24 cellular contexts compared by ENCODE assay signal in genomic region chr9:33434317-33435105, GRCh38. TPM values are rescaled to one million over a fixed set of nuclear protein-coding genes. Genes with fewer than 3 reads are reported as not detected.
DNase-seq lines count a peak whose midpoint lies in the region; ATAC-seq, FAIRE-seq and TF ChIP-seq lines count a peak whose summit lies in the region.
"Had no signal": no experiment of that assay in that cellular context is flagged by ENCODE, and none has a peak within 500 bp of the region (broad histone marks: within the 10 kb centered on the region; RNA-seq: fewer than 3 reads in every experiment).

No MANE protein-coding gene starts in this region.

- no peak for DNase-seq in Caco-2
- peak in 2 of 3 donors; percentile 76 to 77 for DNase-seq in Peyer's patch
- peak; percentile 42 for DNase-seq in left kidney (ENCODE audit: low read depth, low spot score)
- DNase-seq in small intestine = peak; percentile 93
- no peak for DNase-seq in CD8-positive, alpha-beta T cell
- no peak for DNase-seq in germinal center (ENCODE audit: low spot score)
- DNase-seq: Calu3; CD4-positive, alpha-beta T cell; DMS153; HCEC 1CT; NCI-H1694; NCI-H2081 treated with DMSO at 0.1 percent for 48 hours; NCI-H2171 treated with DMSO at 0.1 percent for 48 hours; NCI-H524 treated with DMSO at 0.1 percent for 48 hours; NCI-H82; PC-3; RPMI8226; SHP77 had no signal

- no peak overlapping the region for H3K4me3 Mint-ChIP-seq in Caco-2 (ENCODE audit: unreplicated experiment)
- H3K4me3 Mint-ChIP-seq in CD8-positive, alpha-beta T cell = no peak overlapping the region
- H3K4me3 Mint-ChIP-seq: CD4-positive, alpha-beta T cell; GM23338 had no signal

- H3K27me3 ChIP-seq in Caco-2 (replicated peaks; ENCODE audit: control insufficient read depth, insufficient read depth, low read length) = no peaks in the 10 kb centered on the region
- H3K27me3 ChIP-seq in Peyer's patch = no peaks in the 10 kb centered on the region
- H3K27me3 ChIP-seq in small intestine (ENCODE audit: control insufficient read depth in 2 of 2, insufficient read depth in 2 of 2, low read length in 2 of 2) = no peaks in the 10 kb centered on the region
- no peaks in the 10 kb centered on the region for H3K27me3 ChIP-seq in CD8-positive, alpha-beta T cell (ENCODE audit: insufficient read depth, low read length)
- H3K27me3 ChIP-seq: BLaER1 had no signal

- ATAC-seq in CD8-positive, alpha-beta T cell = no peak
- no peak for ATAC-seq in HG02970 (IDR thresholded peaks at IDR 0.05; ENCODE audit: low FRiP score, unreplicated experiment)
- ATAC-seq: GM23338, PC-3 had no signal

- H3K4me1 Mint-ChIP-seq in Caco-2 (ENCODE audit: low read depth, unreplicated experiment) = peaks cover 43% of the 10 kb centered on the region
- H3K4me1 Mint-ChIP-seq in CD8-positive, alpha-beta T cell (ENCODE audit: low read depth) = peaks cover 3% of the 10 kb centered on the region

- intact Hi-C loops in Caco-2 (cut with micrococcal nuclease; ENCODE audit: unreplicated experiment) = no loop called here
- intact Hi-C loops in CD8-positive, alpha-beta T cell (cut with DNase I, micrococcal nuclease) = no loop called here

- H3K4me1 ChIP-seq in Caco-2 = peaks cover 49% of the 10 kb centered on the region
- H3K4me1 ChIP-seq in Peyer's patch = peaks cover 0 to 30% (median 1%) of the 10 kb centered on the region in 4 donors
- H3K4me1 ChIP-seq in small intestine (ENCODE audit: control insufficient read depth in 2 of 2, insufficient read depth in 1 of 2, low read depth in 1 of 2, low read length in 1 of 2) = peaks cover 2 to 15% of the 10 kb centered on the region in 2 donors
- no peaks in the 10 kb centered on the region for H3K4me1 ChIP-seq in CD8-positive, alpha-beta T cell (ENCODE audit: insufficient read depth, low read length)

- FAIRE-seq in small intestine (lab: Jason Lieb, UNC) = no peak
- FAIRE-seq: GM12892 had no signal

- WGBS in small intestine, 3 donors = 29 to 61% (median 42%) methylated on average over 15 to 16 of the region's 16 CpGs

- TF ChIP-seq CTCF in Caco-2 (IDR thresholded peaks at IDR 0.05; ENCODE audit: insufficient read depth in 1 of 2, low read depth in 1 of 2, low read length in 1 of 2, severe bottlenecking in 1 of 2, unreplicated experiment in 1 of 2) (no peak), Peyer's patch (IDR thresholded peaks at IDR 0.05) (no peak)
- TF ChIP-seq CTCF in CD8-positive, alpha-beta T cell (IDR thresholded peaks at IDR 0.05) = no peak

- no TSS peak for BruUV-seq in Caco-2 (replicated peaks; lab: Mats Ljungman, UMichigan)

- no peaks in the 10 kb centered on the region for H3K36me3 ChIP-seq in Caco-2 (ENCODE audit: control insufficient read depth, insufficient read depth, low read length)
- no peaks in the 10 kb centered on the region for H3K36me3 ChIP-seq in Peyer's patch
- H3K36me3 ChIP-seq in small intestine (ENCODE audit: control insufficient read depth in 2 of 2, insufficient read depth in 2 of 2, low read length in 2 of 2) = no peaks in the 10 kb centered on the region
- H3K36me3 ChIP-seq in CD8-positive, alpha-beta T cell (ENCODE audit: insufficient read depth, low read length) = no peaks in the 10 kb centered on the region
- H3K36me3 ChIP-seq: BLaER1 had no signal

- H3K27me3 Mint-ChIP-seq in Caco-2 (ENCODE audit: insufficient read depth, unreplicated experiment) = no peaks in the 10 kb centered on the region
- H3K27me3 Mint-ChIP-seq in CD8-positive, alpha-beta T cell (ENCODE audit: low read depth) = no peaks in the 10 kb centered on the region
- H3K27me3 Mint-ChIP-seq: CD4-positive, alpha-beta T cell had no signal

- no peaks in the 10 kb centered on the region for H3K9me3 Mint-ChIP-seq in Caco-2 (ENCODE audit: unreplicated experiment)
- no peaks in the 10 kb centered on the region for H3K9me3 Mint-ChIP-seq in CD8-positive, alpha-beta T cell
- H3K9me3 Mint-ChIP-seq: CD4-positive, alpha-beta T cell; GM23338 had no signal

- peak in 1 of 2 donors; percentile 23 for TF ChIP-seq POLR2A in Peyer's patch (IDR thresholded peaks at IDR 0.05)

- H3K27ac ChIP-seq in Peyer's patch (peak overlapping the region in 2 of 4 donors; percentile 69 to 70), small intestine (ENCODE audit: low read depth in 1 of 2, low read length in 1 of 2) (peak overlapping the region in 1 of 2 donors; percentile 65)
- H3K27ac ChIP-seq in CD8-positive, alpha-beta T cell (ENCODE audit: low read depth, low read length) = no peak overlapping the region
- H3K27ac ChIP-seq: BLaER1 had no signal

- no peaks in the 10 kb centered on the region for H3K9me3 ChIP-seq in Caco-2
- no peaks in the 10 kb centered on the region for H3K9me3 ChIP-seq in Peyer's patch
- no peaks in the 10 kb centered on the region for H3K9me3 ChIP-seq in small intestine (ENCODE audit: control insufficient read depth, low read depth)
- H3K9me3 ChIP-seq in CD8-positive, alpha-beta T cell (ENCODE audit: low read length) = no peaks in the 10 kb centered on the region
- H3K9me3 ChIP-seq: BLaER1 had no signal

- peak overlapping the region; percentile 7 for H3K27ac Mint-ChIP-seq in Caco-2 (ENCODE audit: unreplicated experiment)
- H3K27ac Mint-ChIP-seq in CD8-positive, alpha-beta T cell = no peak overlapping the region
- H3K27ac Mint-ChIP-seq: CD4-positive, alpha-beta T cell; GM23338 had no signal

- H3K36me3 Mint-ChIP-seq in Caco-2 (ENCODE audit: insufficient read depth, unreplicated experiment) = no peaks in the 10 kb centered on the region
- no peaks in the 10 kb centered on the region for H3K36me3 Mint-ChIP-seq in CD8-positive, alpha-beta T cell

- CTCF ChIA-PET in Caco-2 (lab: Charles Lee) = interaction anchor here (0.5 kb wide), 1 partner anchor 16 kb away, joined by 5 read pairs; no protein-coding TSS in a partner anchor
- CTCF ChIA-PET in CD8-positive, alpha-beta T cell (lab: Charles Lee) = interaction anchor here (0.9 to 2.4 kb wide), 6 partner anchors 10 to 31 kb away, joined by 3 to 11 read pairs (median 3); partner anchors contain the start of gene AQP3

- POLR2A ChIA-PET in Caco-2 (lab: Charles Lee) = no interaction called here
- POLR2A ChIA-PET in CD8-positive, alpha-beta T cell (lab: Charles Lee) = no interaction called here

- no peak overlapping the region for H3K4me3 ChIP-seq in Caco-2 (ENCODE audit: low read depth, low read length)
- no peak overlapping the region for H3K4me3 ChIP-seq in Peyer's patch
- no peak overlapping the region for H3K4me3 ChIP-seq in small intestine (ENCODE audit: low read depth in 1 of 2, low read length in 2 of 2)
- no peak overlapping the region for H3K4me3 ChIP-seq in CD8-positive, alpha-beta T cell (ENCODE audit: low read depth, low read length)
- H3K4me3 ChIP-seq: BLaER1, GM23338 had no signal

RNA-seq across cellular contexts. Expression of gene AQP3, which starts 12.9 kb away (rescaled TPM):
- 24.1 and 24.8 TPM in 2 replicates for total RNA-seq in Caco-2 (2022)
- total RNA-seq in Peyer's patch = 100 to 1,000 TPM in 3 of 4 donors, 10 to 100 TPM in 1; 12.4 to 424 (median 260) TPM
- polyA plus RNA-seq in small intestine = 100 to 1,000 TPM in 2 of 3 donors, 10 to 100 TPM in 1; 36.6 to 158 (median 117) TPM
- total RNA-seq in CD8-positive, alpha-beta T cell = 10 to 100 TPM; 48.0 to 50.3 TPM
- total RNA-seq: G401 had no signal

RNA-seq across cellular contexts. Expression of gene AQP7, which starts 32.1 kb away (rescaled TPM):
- total RNA-seq in Caco-2 (2022) (2.2 and 2.4 TPM in 2 replicates), Peyer's patch (100 to 1,000 TPM in 1 of 4 donors, 10 to 100 TPM in 2, 1 to 10 TPM in 1; 5.0 to 119 (median 79.2) TPM)
- polyA plus RNA-seq in small intestine = 10 to 100 TPM; 18.7 to 38.0 (median 33.2) TPM
- not detected for total RNA-seq in CD8-positive, alpha-beta T cell
- total RNA-seq: GM23338, HT1080, PC-3 had no signal
- polyA plus RNA-seq: GM23338 had no signal

RNA-seq across cellular contexts. Expression of gene NOL6, which starts 39.2 kb away (rescaled TPM):
- total RNA-seq in Caco-2 (2022) (47.2 and 52.1 TPM in 2 replicates), Peyer's patch (10 to 100 TPM; 14.5 to 26.4 (median 18.4) TPM)
- polyA plus RNA-seq in small intestine = 10 to 100 TPM in 2 of 3 donors, 1 to 10 TPM in 1; 8.5 to 19.6 (median 10.3) TPM
- total RNA-seq in CD8-positive, alpha-beta T cell = 10 to 100 TPM; 41.8 to 42.3 TPM

Comparison
In these comparisons a context has a peak if more than half of its experiments do, and no peak if none do; other contexts are left out.
1. DNase-seq: peak in Peyer's patch (2 of 3), left kidney (single experiment) and small intestine (single experiment); none in Caco-2 (0 of 2), CD8-positive, alpha-beta T cell (0 of 7) and germinal center (single experiment).